Comparison of ENCODE assay signal across 21 cellular contexts in the genomic region with DNA sequence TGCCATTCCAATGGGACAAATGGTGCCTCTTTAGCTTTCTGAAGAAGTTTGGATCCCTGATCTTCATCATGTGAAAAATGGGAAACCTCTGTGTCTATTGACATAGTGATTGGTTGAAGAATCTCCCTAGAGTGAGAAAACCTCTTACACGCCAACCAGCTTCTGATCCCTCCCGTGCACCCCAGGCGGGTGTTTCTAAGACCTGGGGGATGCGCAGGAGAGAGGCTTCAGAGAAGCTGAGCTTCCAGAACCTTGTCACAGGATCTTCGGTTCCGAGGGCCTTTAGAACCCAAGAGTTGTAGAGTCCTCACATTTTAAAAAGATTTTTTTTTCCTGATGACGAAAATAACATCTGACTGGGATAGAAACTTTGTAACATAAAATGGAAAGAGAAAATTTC. TPM values are rescaled to one million over a fixed set of nuclear protein-coding genes. Genes with fewer than 3 reads are reported as not detected.
"Had no signal": no experiment of that assay in that cellular context is flagged by ENCODE, and none has a peak within 500 bp of the region (broad histone marks: within the 10 kb centered on the region; RNA-seq: fewer than 3 reads in every experiment).

No MANE protein-coding gene starts in this region.

- H3K4me1 Mint-ChIP-seq: activated B cell treated with CpG ODN at 0.5 μM for 24 hours; activated CD4-positive, alpha-beta T cell treated with anti-CD3 and anti-CD28 coated beads for 36 hours; activated naive CD8-positive, alpha-beta T cell treated with anti-CD3 and anti-CD28 coated beads for 36 hours; activated T-helper 17 cell treated with anti-CD3 and anti-CD28 coated beads, Interleukin-2, amount 50 U/mL, for 72 hours had no signal

- H3K27me3 ChIP-seq: breast epithelium, foreskin keratinocyte, hepatocyte, left lung had no signal

- H3K27ac ChIP-seq: foreskin keratinocyte, hepatocyte, left lung, spleen had no signal

- ATAC-seq: activated CD4-positive, alpha-beta T cell treated with anti-CD3 and anti-CD28 coated beads for 36 hours; activated T-helper 17 cell treated with anti-CD3 and anti-CD28 coated beads, Interleukin-2, amount 50 U/mL, for 72 hours; foreskin keratinocyte; left lung; natural killer cell treated with Interleukin-12 subunit alpha and Interleukin-12 subunit beta and Interleukin-15 and Interleukin-18, amount 100 ng/mL, for 72 hours had no signal

- H3K4me3 ChIP-seq: breast epithelium, coronary artery, hepatocyte, left lung, spleen had no signal

- H3K9me3 ChIP-seq: breast epithelium, left lung, spleen had no signal

- H3K36me3 Mint-ChIP-seq: activated naive CD8-positive, alpha-beta T cell treated with anti-CD3 and anti-CD28 coated beads for 36 hours; natural killer cell treated with Interleukin-12 subunit alpha and Interleukin-12 subunit beta and Interleukin-15 and Interleukin-18, amount 100 ng/mL, for 72 hours had no signal

- H3K36me3 ChIP-seq: breast epithelium, left lung, spleen had no signal

- H3K27ac Mint-ChIP-seq: activated B cell treated with CpG ODN at 0.5 μM for 24 hours; activated CD4-positive, alpha-beta T cell treated with anti-CD3 and anti-CD28 coated beads for 36 hours; activated naive CD8-positive, alpha-beta T cell treated with anti-CD3 and anti-CD28 coated beads for 36 hours; activated T-cell treated with anti-CD3 and anti-CD28 coated beads, Interleukin-2, amount 50 U/mL, for 24 hours; activated T-helper 17 cell treated with anti-CD3 and anti-CD28 coated beads, Interleukin-2, amount 50 U/mL, for 72 hours; immature natural killer cell; natural killer cell treated with Interleukin-12 subunit alpha and Interleukin-12 subunit beta and Interleukin-15 and Interleukin-18, amount 100 ng/mL, for 72 hours had no signal

- DNase-seq: activated B cell treated with CpG ODN at 0.5 μM for 24 hours; activated CD4-positive, alpha-beta T cell treated with anti-CD3 and anti-CD28 coated beads for 36 hours; activated CD4-positive, alpha-beta T cell treated with anti-CD3 and anti-CD28 coated beads, Interleukin-2, amount 50 U/mL, for 4 hours; activated CD8-positive, alpha-beta memory T cell treated with anti-CD3 and anti-CD28 coated beads for 24 hours; activated CD8-positive, alpha-beta memory T cell treated with anti-CD3 and anti-CD28 coated beads, Interleukin-2, amount 50 U/mL, for 4 hours; activated naive CD8-positive, alpha-beta T cell treated with anti-CD3 and anti-CD28 coated beads for 36 hours; foreskin keratinocyte; immature natural killer cell; mammary epithelial cell; stimulated activated CD4-positive, alpha-beta T cell treated with anti-CD3 and anti-CD28 coated beads, Interleukin-4, amount 100 ng/mL, for 1 hour; stimulated activated naive CD4-positive, alpha-beta T cell treated with Interleukin-2 at 50 U/mL for 16 hours; T-helper 1 cell had no signal

- H3K4me3 Mint-ChIP-seq: activated B cell treated with CpG ODN at 0.5 μM for 24 hours; activated CD4-positive, alpha-beta T cell treated with anti-CD3 and anti-CD28 coated beads for 36 hours; activated naive CD8-positive, alpha-beta T cell treated with anti-CD3 and anti-CD28 coated beads for 36 hours; activated T-cell treated with anti-CD3 and anti-CD28 coated beads, Interleukin-2, amount 50 U/mL, for 24 hours; activated T-helper 17 cell treated with anti-CD3 and anti-CD28 coated beads, Interleukin-2, amount 50 U/mL, for 72 hours; immature natural killer cell; natural killer cell treated with Interleukin-12 subunit alpha and Interleukin-12 subunit beta and Interleukin-15 and Interleukin-18, amount 100 ng/mL, for 72 hours had no signal

- H3K9me3 Mint-ChIP-seq: activated B cell treated with CpG ODN at 0.5 μM for 24 hours; activated naive CD8-positive, alpha-beta T cell treated with anti-CD3 and anti-CD28 coated beads for 36 hours; activated T-cell treated with anti-CD3 and anti-CD28 coated beads, Interleukin-2, amount 50 U/mL, for 24 hours; activated T-helper 17 cell treated with anti-CD3 and anti-CD28 coated beads, Interleukin-2, amount 50 U/mL, for 72 hours; immature natural killer cell; natural killer cell treated with Interleukin-12 subunit alpha and Interleukin-12 subunit beta and Interleukin-15 and Interleukin-18, amount 100 ng/mL, for 72 hours had no signal

- H3K4me1 ChIP-seq: breast epithelium, foreskin keratinocyte, left lung, spleen had no signal

- H3K27me3 Mint-ChIP-seq: activated CD4-positive, alpha-beta T cell treated with anti-CD3 and anti-CD28 coated beads for 36 hours; activated naive CD8-positive, alpha-beta T cell treated with anti-CD3 and anti-CD28 coated beads for 36 hours; activated T-cell treated with anti-CD3 and anti-CD28 coated beads, Interleukin-2, amount 50 U/mL, for 24 hours; activated T-helper 17 cell treated with anti-CD3 and anti-CD28 coated beads, Interleukin-2, amount 50 U/mL, for 72 hours; natural killer cell treated with Interleukin-12 subunit alpha and Interleukin-12 subunit beta and Interleukin-15 and Interleukin-18, amount 100 ng/mL, for 72 hours had no signal

RNA-seq across cellular contexts. Expression of gene PODN, which starts 11.3 kb away (rescaled TPM):
- total RNA-seq: activated B cell treated with CpG ODN at 0.5 μM for 24 hours; activated CD4-positive, alpha-beta T cell treated with anti-CD3 and anti-CD28 coated beads for 36 hours; activated naive CD8-positive, alpha-beta T cell treated with anti-CD3 and anti-CD28 coated beads for 36 hours; activated T-helper 17 cell treated with anti-CD3 and anti-CD28 coated beads, Interleukin-2, amount 50 U/mL, for 72 hours; foreskin keratinocyte; kidney epithelial cell; mammary epithelial cell; natural killer cell treated with Interleukin-12 subunit alpha and Interleukin-12 subunit beta and Interleukin-15 and Interleukin-18, amount 100 ng/mL, for 72 hours had no signal
- polyA plus RNA-seq: foreskin keratinocyte, mammary epithelial cell had no signal
